ENCODE assay signal across 9 cellular contexts in the genomic region with DNA sequence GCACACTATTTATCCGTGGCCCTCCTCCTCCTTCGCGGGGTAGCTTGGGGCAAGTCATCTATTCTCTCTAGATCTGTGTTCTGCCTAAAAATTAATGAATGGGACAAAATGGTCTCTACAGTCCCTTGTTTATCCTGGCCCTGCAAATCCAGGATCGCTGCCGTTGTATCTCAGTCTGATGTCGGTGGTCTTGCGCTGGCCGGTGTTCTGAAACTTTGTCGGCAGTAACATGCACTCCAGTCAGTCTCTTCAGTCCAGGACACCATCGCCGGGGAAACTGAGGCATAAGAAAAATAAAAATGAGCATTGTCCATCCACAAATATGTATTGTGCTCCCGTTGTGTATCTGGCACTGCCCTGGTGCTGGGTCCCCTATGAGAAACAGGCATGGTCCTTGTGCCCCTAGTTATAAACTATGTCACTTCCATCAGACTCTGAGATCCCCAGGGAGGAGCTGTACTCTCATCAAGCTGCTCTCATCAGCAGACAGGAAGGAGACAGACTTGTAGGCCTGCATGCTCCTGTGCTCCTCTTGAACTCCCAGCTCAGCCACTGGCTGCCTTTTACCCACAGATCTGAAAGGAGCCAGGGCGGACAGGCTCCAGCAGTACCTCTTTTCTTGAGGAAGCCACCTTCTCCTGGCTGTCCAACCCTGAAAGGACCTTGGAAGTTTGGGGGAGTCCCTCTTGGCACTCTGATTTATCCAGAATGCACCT. TPM values are rescaled to one million over a fixed set of nuclear protein-coding genes. Genes with fewer than 3 reads are reported as not detected.
DNase-seq lines count a peak whose midpoint lies in the region; ATAC-seq and TF ChIP-seq lines count a peak whose summit lies in the region.
"Had no signal": no experiment of that assay in that cellular context is flagged by ENCODE, and none has a peak within 500 bp of the region (broad histone marks: within the 10 kb centered on the region; RNA-seq: fewer than 3 reads in every experiment).

No MANE protein-coding gene starts in this region.

- H3K27me3 Mint-ChIP-seq in GM23338 (ENCODE audit: insufficient read depth, low read depth, poor library complexity) (peaks cover 67% of the 10 kb centered on the region), T-cell (peaks cover 20 to 36% of the 10 kb centered on the region in 2 donors)

- H3K27ac Mint-ChIP-seq in GM23338 (no peak overlapping the region), T-cell (no peak overlapping the region)

- H3K36me3 ChIP-seq in GM23338 (ENCODE audit: insufficient read depth) (no peaks in the 10 kb centered on the region), rectal smooth muscle tissue (ENCODE audit: control insufficient read depth, insufficient read depth, low read length) (no peaks in the 10 kb centered on the region)

- H3K9ac ChIP-seq in rectal smooth muscle tissue (ENCODE audit: low read length), result no peak overlapping the region

- 0 out of 2 replicates have a peak, but pooled peaks cover 2% of the 10 kb centered on the region for H3K9me2 ChIP-seq in GM23338 (ENCODE audit: insufficient read depth)

- peaks cover 69% of the 10 kb centered on the region for H3K27me3 ChIP-seq in GM23338 (ENCODE audit: insufficient read depth)
- peaks cover 16% of the 10 kb centered on the region for H3K27me3 ChIP-seq in rectal smooth muscle tissue (ENCODE audit: control insufficient read depth, insufficient read depth, low read length)

- H3F3A ChIP-seq in GM23338 (replicated peaks; ENCODE audit: low read depth), result peaks cover 11% of the 10 kb centered on the region; the same call in 1 of the 2 replicates

- H3K4me1 ChIP-seq in GM23338 (ENCODE audit: insufficient read depth), result peaks cover 20% of the 10 kb centered on the region
- no peaks in the 10 kb centered on the region for H3K4me1 ChIP-seq in rectal smooth muscle tissue (ENCODE audit: control insufficient read depth, insufficient read depth, low read length)

- no peaks in the 10 kb centered on the region; the same call in 2 of the 3 replicates for H3K9me3 Mint-ChIP-seq in GM23338
- H3K9me3 Mint-ChIP-seq in T-cell, result no peaks in the 10 kb centered on the region

- POLR2A ChIA-PET in T-cell (lab: Charles Lee), result no interaction called here

- H4K20me1 ChIP-seq in GM23338 (replicated peaks; ENCODE audit: insufficient read depth), result peaks cover 9% of the 10 kb centered on the region

- TF ChIP-seq CTCF in GM23338 (conservative IDR thresholded peaks at IDR 0.05; ENCODE audit: low read depth in 2 of 2), result no peak
- TF ChIP-seq CTCF in fibroblast of the aortic adventitia (IDR thresholded peaks at IDR 0.05; ENCODE audit: insufficient read depth, low read length), result no peak

- H3K4me3 ChIP-seq in GM23338 (peak overlapping the region; percentile 93), fibroblast of the aortic adventitia (ENCODE audit: low read depth, low read length) (peak overlapping the region; percentile 90), rectal smooth muscle tissue (ENCODE audit: low read length) (peak overlapping the region; percentile 86)

- H3K79me2 ChIP-seq in GM23338 (replicated peaks; ENCODE audit: insufficient read depth), result no peaks in the 10 kb centered on the region

- CTCF ChIA-PET in T-cell (lab: Charles Lee), result no interaction called here

- peaks cover 19% of the 10 kb centered on the region for H3K4me1 Mint-ChIP-seq in GM23338
- peaks cover 28 to 40% (median 38%) of the 10 kb centered on the region in 3 donors for H3K4me1 Mint-ChIP-seq in T-cell

- H3K4me3 Mint-ChIP-seq in GM23338 (peak overlapping the region; percentile 92), T-cell (peak overlapping the region; percentile 93 to 96 (median 95))

- DNase-seq in GM23338 (ENCODE audit: low spot score) (peak; percentile 8), T-cell (no peak), fibroblast of the aortic adventitia (ENCODE audit: low read depth) (no peak), kidney tubule cell (ENCODE audit: low spot score) (no peak), NCI-H2227 (lab: John Stamatoyannopoulos, UW; ENCODE audit: unreplicated experiment) (no peak), HuH-7 (ENCODE audit: low spot score) (no peak), hepatic stellate cell (ENCODE audit: low spot score) (no peak)

- H3K36me3 Mint-ChIP-seq in GM23338 (ENCODE audit: low read depth), result no peaks in the 10 kb centered on the region; the same call in 1 of the 3 replicates
- peaks cover 9% of the 10 kb centered on the region for H3K36me3 Mint-ChIP-seq in T-cell

- H3K4me2 ChIP-seq in GM23338, result peak overlapping the region; percentile 46; the same call in 1 of the 2 replicates

- ATAC-seq in GM23338 (no peak), T-cell (replicated peaks in 1 of 4) (no peak)

- peak overlapping the region; percentile 8; the same call in 1 of the 2 replicates for H2AFZ ChIP-seq in GM23338

- H3K27ac ChIP-seq in GM23338 (ENCODE audit: low read depth) (no peak overlapping the region), rectal smooth muscle tissue (ENCODE audit: low read depth, low read length) (no peak overlapping the region)

TF ChIP-seq in GM23338, 12 proteins besides CTCF, POLR2A, EP300 and RAD21:
- TF ChIP-seq EZH2 (IDR thresholded peaks at IDR 0.05; ENCODE audit: low read depth, unreplicated experiment) (peak; percentile 20), STAT1 (IDR thresholded peaks at IDR 0.05; ENCODE audit: unreplicated experiment) (no peak)

RNA-seq across cellular contexts. Expression of a gene that starts 13.7 kb away (rescaled TPM):
- 4.9 and 8.2 TPM in 2 replicates for total RNA-seq in GM23338 (2014; rRNA removed; shearing (Covaris generic))
- polyA plus RNA-seq in GM23338 (2016; fragmentation: Nextera tagmentation; extraction: Ambion mirVana), result 7.6 and 9.4 TPM in 2 replicates
- total RNA-seq in T-cell, result not detected
- total RNA-seq in fibroblast of the aortic adventitia (ENCODE audit: low replicate concordance), result not detected in 2 replicates
- total RNA-seq: myocyte had no signal

RNA-seq across cellular contexts. Expression of a gene that starts 57.4 kb away (rescaled TPM):
- total RNA-seq in GM23338 (2014; rRNA removed; shearing (Covaris generic)), result 20.7 and 28.1 TPM in 2 replicates
- 8.4 and 9.8 TPM in 2 replicates for polyA plus RNA-seq in GM23338 (2016; fragmentation: Nextera tagmentation; extraction: Ambion mirVana)
- total RNA-seq in T-cell (10 to 100 TPM; 14.3 to 29.1 (median 21.9) TPM), fibroblast of the aortic adventitia (ENCODE audit: low replicate concordance) (15.0 and 27.3 TPM in 2 replicates)
